ENCODE assay signal across 13 cellular contexts in the genomic region with DNA sequence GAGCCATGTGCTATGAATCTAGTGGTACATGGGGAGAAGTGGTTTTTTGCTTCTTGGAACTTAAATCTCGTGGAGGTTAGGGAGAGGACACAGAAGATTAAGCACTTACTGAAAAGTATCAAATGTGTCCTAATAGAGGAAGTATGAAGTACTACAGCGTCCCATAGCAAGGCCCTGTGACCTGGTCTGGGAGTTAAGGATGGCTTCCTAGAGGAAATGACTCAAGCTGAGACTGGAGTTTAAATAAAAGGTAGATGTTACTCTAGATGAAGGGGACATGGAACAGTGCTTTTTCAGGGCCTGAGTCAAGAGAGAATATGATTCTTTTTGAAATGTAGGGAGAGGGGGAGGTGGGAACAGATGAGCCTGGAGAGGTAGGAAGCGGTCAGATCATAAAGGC.
A peak's percentile ranks its signal among the peaks of the same experiment; 100 is the strongest.
DNase-seq lines count a peak whose midpoint lies in the region; ATAC-seq and TF ChIP-seq lines count a peak whose summit lies in the region.
"Had no signal": no experiment of that assay in that cellular context is flagged by ENCODE, and none has a peak within 500 bp of the region (broad histone marks: within the 10 kb centered on the region; RNA-seq: fewer than 3 reads in every experiment).

No MANE protein-coding gene starts in this region.

- WGBS in SK-N-SH (ENCODE audit: low lambda C conversion rate), result 56% methylated on average over 3 of the region's 3 CpGs
- WGBS in smooth muscle cell (ENCODE audit: low lambda C conversion rate), result 83% methylated on average over 3 of the region's 3 CpGs

- no peak for TF ChIP-seq CTCF in SK-N-SH (IDR thresholded peaks at IDR 0.05)
- no peak for TF ChIP-seq CTCF in fibroblast of pulmonary artery (IDR thresholded peaks at IDR 0.05; ENCODE audit: low read length, missing control alignments)
- TF ChIP-seq CTCF in smooth muscle cell (IDR thresholded peaks at IDR 0.05; ENCODE audit: borderline replicate concordance, insufficient read depth, poor library complexity, severe bottlenecking), result no peak
- no peak for TF ChIP-seq CTCF in brain microvascular endothelial cell (IDR thresholded peaks at IDR 0.05; ENCODE audit: low read depth, low read length, missing control alignments)

- H3K9ac ChIP-seq in SK-N-SH (no peak overlapping the region), smooth muscle cell (ENCODE audit: low read depth) (no peak overlapping the region)

- in situ Hi-C loops in brain microvascular endothelial cell (cut with HindIII; ENCODE audit: low pct_ligation_motif_present, low sequenced_read_pairs), result no loop called here

- no peaks in the 10 kb centered on the region for H4K20me1 ChIP-seq in SK-N-SH (ENCODE audit: insufficient read depth)
- no peaks in the 10 kb centered on the region for H4K20me1 ChIP-seq in smooth muscle cell (ENCODE audit: low read depth)

- no peak for TF ChIP-seq EP300 in SK-N-SH (IDR thresholded peaks at IDR 0.05; ENCODE audit: borderline replicate concordance in 1 of 2, low read depth in 1 of 2, low read length in 1 of 2)

- H3K9me3 ChIP-seq in SK-N-SH (no peaks in the 10 kb centered on the region), smooth muscle cell (replicated peaks; ENCODE audit: low read depth) (no peaks in the 10 kb centered on the region)

- H3K27me3 ChIP-seq in SK-N-SH (ENCODE audit: insufficient read depth) (no peaks in the 10 kb centered on the region; the same call in 1 of the 2 replicates), smooth muscle cell (ENCODE audit: low read depth) (peaks cover 3% of the 10 kb centered on the region), brain microvascular endothelial cell (replicated peaks) (no peaks in the 10 kb centered on the region)

- no peaks in the 10 kb centered on the region for H3K36me3 ChIP-seq in SK-N-SH (replicated peaks in 1 of 2; ENCODE audit: control insufficient read depth in 1 of 2, insufficient read depth in 2 of 2, low read length in 1 of 2)
- H3K36me3 ChIP-seq in smooth muscle cell (ENCODE audit: low read depth), result no peaks in the 10 kb centered on the region
- no peaks in the 10 kb centered on the region for H3K36me3 ChIP-seq in brain microvascular endothelial cell (replicated peaks)

- H3K4me3 ChIP-seq in SK-N-SH (ENCODE audit: low read depth in 2 of 2, low read length in 1 of 2), result no peak overlapping the region
- H3K4me3 ChIP-seq in fibroblast of pulmonary artery (replicated peaks; ENCODE audit: low read depth, low read length), result no peak overlapping the region
- H3K4me3 ChIP-seq in smooth muscle cell, result no peak overlapping the region
- no peak overlapping the region for H3K4me3 ChIP-seq in brain microvascular endothelial cell (ENCODE audit: low read depth, low read length)

- H3K9me3 Mint-ChIP-seq in activated naive CD8-positive, alpha-beta T cell (ENCODE audit: low read depth), result no peaks in the 10 kb centered on the region
- H3K9me3 Mint-ChIP-seq in activated naive CD8-positive, alpha-beta T cell treated with anti-CD3 and anti-CD28 coated beads, Interleukin-2, amount 50 U/mL, for 24 hours, result no peaks in the 10 kb centered on the region
- H3K9me3 Mint-ChIP-seq: activated naive CD8-positive, alpha-beta T cell treated with anti-CD3 and anti-CD28 coated beads, Interleukin-2, amount 10 ng/mL, durations not matched to agents 7 days and 5 days; activated T-cell treated with anti-CD3 and anti-CD28 coated beads, Interleukin-2, amount 50 U/mL, for 24 hours had no signal

- H3K4me3 Mint-ChIP-seq in activated naive CD8-positive, alpha-beta T cell, result peak overlapping the region; percentile 17
- H3K4me3 Mint-ChIP-seq in activated naive CD8-positive, alpha-beta T cell treated with anti-CD3 and anti-CD28 coated beads, Interleukin-2, amount 50 U/mL, for 24 hours, result no peak overlapping the region

- H3K79me2 ChIP-seq in SK-N-SH (ENCODE audit: insufficient read depth) (no peaks in the 10 kb centered on the region), smooth muscle cell (ENCODE audit: low read depth) (no peaks in the 10 kb centered on the region)

- no peaks in the 10 kb centered on the region for H3K9me2 ChIP-seq in SK-N-SH

- POLR2A ChIA-PET in SK-N-SH (lab: Yijun Ruan, JAX), result no interaction called here

- H3K27me3 Mint-ChIP-seq in activated naive CD8-positive, alpha-beta T cell, result peaks cover 4% of the 10 kb centered on the region
- peaks cover 8% of the 10 kb centered on the region for H3K27me3 Mint-ChIP-seq in activated naive CD8-positive, alpha-beta T cell treated with anti-CD3 and anti-CD28 coated beads, Interleukin-2, amount 50 U/mL, for 24 hours

- no peak for DNase-seq in activated naive CD8-positive, alpha-beta T cell treated with anti-CD3 and anti-CD28 coated beads, Interleukin-2, amount 50 U/mL, for 24 hours
- DNase-seq in SK-N-SH, result no peak
- peak; percentile 4 for DNase-seq in fibroblast of pulmonary artery (ENCODE audit: low read depth)
- DNase-seq in activated CD4-positive, alpha-beta T cell treated with anti-CD3 and anti-CD28 coated beads, Interleukin-2, amount 50 U/mL, for 4 hours, result no peak
- no peak for DNase-seq in smooth muscle cell (lab: John Stamatoyannopoulos, UW; ENCODE audit: unreplicated experiment)
- DNase-seq in brain microvascular endothelial cell, result no peak
- DNase-seq: activated CD4-positive, alpha-beta T cell treated with anti-CD3 and anti-CD28 coated beads, Interleukin-2, amount 50 U/mL, for 48 hours; activated naive CD8-positive, alpha-beta T cell treated with anti-CD3 and anti-CD28 coated beads, Interleukin-2, amount 10 ng/mL, durations not matched to agents 7 days and 5 days; activated T-cell treated with anti-CD3 and anti-CD28 coated beads, Interleukin-2, amount 50 U/mL, for 24 hours; IMR-90; left colon had no signal

- H2AFZ ChIP-seq in SK-N-SH (ENCODE audit: low read depth) (peak overlapping the region; percentile 22; the same call in 1 of the 2 replicates), smooth muscle cell (ENCODE audit: low read depth) (no peak overlapping the region)

- H3F3A ChIP-seq in SK-N-SH (replicated peaks; ENCODE audit: insufficient read depth) (no peaks in the 10 kb centered on the region), smooth muscle cell (ENCODE audit: low read depth) (no peaks in the 10 kb centered on the region)

- no peak overlapping the region for H3K27ac ChIP-seq in SK-N-SH (ENCODE audit: low read depth in 2 of 2, low read length in 1 of 2)
- no peak overlapping the region for H3K27ac ChIP-seq in smooth muscle cell (ENCODE audit: low read depth)
- H3K27ac ChIP-seq in brain microvascular endothelial cell, result no peak overlapping the region

- H3K27ac Mint-ChIP-seq in activated naive CD8-positive, alpha-beta T cell, result no peak overlapping the region
- H3K27ac Mint-ChIP-seq in activated naive CD8-positive, alpha-beta T cell treated with anti-CD3 and anti-CD28 coated beads, Interleukin-2, amount 50 U/mL, for 24 hours, result no peak overlapping the region
- H3K27ac Mint-ChIP-seq: activated T-cell treated with anti-CD3 and anti-CD28 coated beads, Interleukin-2, amount 50 U/mL, for 24 hours had no signal

- peaks cover 0 to 14% of the 10 kb centered on the region in 2 experiments; a peak in 1 of 4 replicates for H3K4me1 ChIP-seq in SK-N-SH (ENCODE audit: control insufficient read depth in 1 of 2, insufficient read depth in 2 of 2, low read depth in 1 of 2, low read length in 1 of 2)
- peaks cover 26% of the 10 kb centered on the region for H3K4me1 ChIP-seq in smooth muscle cell (ENCODE audit: low read depth)

- no peaks in the 10 kb centered on the region for H3K36me3 Mint-ChIP-seq in activated naive CD8-positive, alpha-beta T cell
- no peaks in the 10 kb centered on the region for H3K36me3 Mint-ChIP-seq in activated naive CD8-positive, alpha-beta T cell treated with anti-CD3 and anti-CD28 coated beads, Interleukin-2, amount 50 U/mL, for 24 hours (ENCODE audit: low read depth)
- H3K36me3 Mint-ChIP-seq: activated naive CD8-positive, alpha-beta T cell treated with anti-CD3 and anti-CD28 coated beads, Interleukin-2, amount 10 ng/mL, durations not matched to agents 7 days and 5 days had no signal

- TF ChIP-seq RAD21 in SK-N-SH (IDR thresholded peaks at IDR 0.05; ENCODE audit: low read length), result no peak

- CTCF ChIA-PET in SK-N-SH (lab: Yijun Ruan, JAX), result interaction anchor here (0.6 to 7.0 kb wide), 15 partner anchors 9 to 203 kb away, joined by 3 to 38 read pairs (median 5); a partner anchor contains a TSS

- H3K4me1 Mint-ChIP-seq in activated naive CD8-positive, alpha-beta T cell (ENCODE audit: low read depth), result peaks cover 10% of the 10 kb centered on the region
- no peaks in the 10 kb centered on the region for H3K4me1 Mint-ChIP-seq in activated naive CD8-positive, alpha-beta T cell treated with anti-CD3 and anti-CD28 coated beads, Interleukin-2, amount 50 U/mL, for 24 hours
- H3K4me1 Mint-ChIP-seq: activated naive CD8-positive, alpha-beta T cell treated with anti-CD3 and anti-CD28 coated beads, Interleukin-2, amount 10 ng/mL, durations not matched to agents 7 days and 5 days had no signal

- no peak for ATAC-seq in activated naive CD8-positive, alpha-beta T cell treated with anti-CD3 and anti-CD28 coated beads, Interleukin-2, amount 50 U/mL, for 24 hours
- ATAC-seq in HG02970 (IDR thresholded peaks at IDR 0.05; ENCODE audit: low FRiP score, unreplicated experiment), result no peak
- ATAC-seq: left colon had no signal

- no peak overlapping the region for H3K4me2 ChIP-seq in SK-N-SH
- no peak overlapping the region for H3K4me2 ChIP-seq in smooth muscle cell

TF ChIP-seq in SK-N-SH, 30 proteins besides CTCF, POLR2A, EP300 and RAD21 (continues in another document):
- no peak for TF ChIP-seq EZH2phosphoT487 (IDR thresholded peaks at IDR 0.05; ENCODE audit: borderline replicate concordance, low read depth)
- TF ChIP-seq RCOR1 (IDR thresholded peaks at IDR 0.05; ENCODE audit: low read length), result no peak
- no peak for TF ChIP-seq SMC3 (IDR thresholded peaks at IDR 0.05; ENCODE audit: low read depth, low read length)
- TF ChIP-seq, protein P1, sequence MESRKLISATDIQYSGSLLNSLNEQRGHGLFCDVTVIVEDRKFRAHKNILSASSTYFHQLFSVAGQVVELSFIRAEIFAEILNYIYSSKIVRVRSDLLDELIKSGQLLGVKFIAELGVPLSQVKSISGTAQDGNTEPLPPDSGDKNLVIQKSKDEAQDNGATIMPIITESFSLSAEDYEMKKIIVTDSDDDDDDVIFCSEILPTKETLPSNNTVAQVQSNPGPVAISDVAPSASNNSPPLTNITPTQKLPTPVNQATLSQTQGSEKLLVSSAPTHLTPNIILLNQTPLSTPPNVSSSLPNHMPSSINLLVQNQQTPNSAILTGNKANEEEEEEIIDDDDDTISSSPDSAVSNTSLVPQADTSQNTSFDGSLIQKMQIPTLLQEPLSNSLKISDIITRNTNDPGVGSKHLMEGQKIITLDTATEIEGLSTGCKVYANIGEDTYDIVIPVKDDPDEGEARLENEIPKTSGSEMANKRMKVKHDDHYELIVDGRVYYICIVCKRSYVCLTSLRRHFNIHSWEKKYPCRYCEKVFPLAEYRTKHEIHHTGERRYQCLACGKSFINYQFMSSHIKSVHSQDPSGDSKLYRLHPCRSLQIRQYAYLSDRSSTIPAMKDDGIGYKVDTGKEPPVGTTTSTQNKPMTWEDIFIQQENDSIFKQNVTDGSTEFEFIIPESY (IDR thresholded peaks at IDR 0.05; ENCODE audit: borderline replicate concordance, low read depth), result no peak
- no peak for TF ChIP-seq RXRA (IDR thresholded peaks at IDR 0.05; ENCODE audit: borderline replicate concordance, low read depth)
- no peak for TF ChIP-seq FOSL2 (IDR thresholded peaks at IDR 0.05; ENCODE audit: borderline replicate concordance, low read depth)
- no peak for TF ChIP-seq CHD2 (IDR thresholded peaks at IDR 0.05; ENCODE audit: low read length, partially characterized antibody)
